In genomic region chr6:40165036-40165709, GRCh38 we compare ENCODE assay signal across 27 cellular contexts.
"Had no signal": no experiment of that assay in that cellular context is flagged by ENCODE, and none has a peak within 500 bp of the region (broad histone marks: within the 10 kb centered on the region; RNA-seq: fewer than 3 reads in every experiment).

No MANE protein-coding gene starts in this region.

- H3K4me1 ChIP-seq: adrenal gland had no signal

- H3K36me3 ChIP-seq: adrenal gland, cardiac muscle cell, WERI-Rb-1 had no signal

- H3K27me3 ChIP-seq: adrenal gland, cardiac muscle cell had no signal

- H3K9me3 ChIP-seq: adrenal gland had no signal

- ATAC-seq: activated naive CD4-positive, alpha-beta T cell treated with anti-CD3 and anti-CD28 coated beads, Interleukin-2, amount 50 U/mL, for 72 hours; Right ventricle myocardium inferior had no signal

- H3K27ac ChIP-seq: adrenal gland, cardiac muscle cell, PC-9, RWPE1, WERI-Rb-1 had no signal

- FAIRE-seq: astrocyte, RCC 7860 had no signal

- DNase-seq: activated CD4-positive, alpha-beta memory T cell treated with anti-CD3 and anti-CD28 coated beads, Interleukin-2, amount 10 ng/mL, durations not matched to agents 7 days and 5 days; activated CD4-positive, alpha-beta T cell treated with anti-CD3 and anti-CD28 coated beads for 1 hour; activated CD4-positive, alpha-beta T cell treated with anti-CD3 and anti-CD28 coated beads for 48 hours; activated CD4-positive, CD25-positive, alpha-beta regulatory T cell; activated gamma-delta T cell; activated naive CD4-positive, alpha-beta T cell treated with Interleukin-2 at 50 U/mL for 16 hours; activated T-cell treated with anti-CD3 and anti-CD28 coated beads, Interleukin-2, amount 50 U/mL, for 24 hours; NCI-H1048; NCI-H1105 treated with DMSO at 0.1 percent for 48 hours; NCI-H1436; NCI-H1694; NCI-H2081 treated with DMSO at 0.1 percent for 48 hours; NCI-H345; NCI-H524 treated with DMSO at 0.1 percent for 48 hours; NK-92 treated with Interleukin-12 subunit alpha and Interleukin-12 subunit beta, amount 100 ng/mL, for 24 hours; PC-9; SIG-M5; SW 1271; T1000 had no signal

- H3K4me3 ChIP-seq: adrenal gland, cardiac muscle cell, PC-9 had no signal
